Comparison of ENCODE assay signal across 1 cellular context in the genomic region with DNA sequence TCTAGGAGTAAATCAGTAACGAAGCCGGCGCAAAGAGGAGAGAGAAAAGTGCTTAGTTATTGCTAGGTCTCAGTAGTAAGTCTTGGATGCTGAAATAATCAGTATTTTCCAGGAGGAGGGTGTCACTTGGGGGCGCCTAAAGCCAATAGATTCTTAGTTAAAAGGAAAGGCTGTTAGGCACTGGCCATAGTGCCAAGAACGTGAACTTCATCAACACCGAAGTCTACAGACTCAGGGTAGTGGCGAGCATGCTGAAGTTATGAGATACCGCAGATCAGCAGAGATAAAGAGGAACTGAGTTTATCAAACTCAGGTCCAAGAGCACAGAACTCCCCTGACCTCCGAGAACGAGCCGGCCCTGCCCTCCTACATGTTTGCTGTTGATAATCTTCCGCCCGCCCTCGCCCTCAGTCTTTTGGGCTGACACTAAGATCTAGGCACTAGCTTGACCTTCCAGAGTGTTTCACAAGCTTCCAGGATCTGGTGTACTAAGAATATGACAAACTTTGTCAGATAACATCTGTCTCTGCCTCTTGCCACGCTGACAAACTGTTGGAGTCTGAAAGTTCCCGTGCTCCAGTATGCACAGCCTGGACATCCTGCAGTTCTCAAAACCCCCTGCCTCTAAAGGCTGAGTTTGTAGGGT.
TF ChIP-seq lines count a peak whose summit lies in the region.

No MANE protein-coding gene starts in this region.

TF ChIP-seq in HEK293, 187 proteins besides CTCF, POLR2A, EP300 and RAD21 (continued from another document):
- TF ChIP-seq, protein P1, sequence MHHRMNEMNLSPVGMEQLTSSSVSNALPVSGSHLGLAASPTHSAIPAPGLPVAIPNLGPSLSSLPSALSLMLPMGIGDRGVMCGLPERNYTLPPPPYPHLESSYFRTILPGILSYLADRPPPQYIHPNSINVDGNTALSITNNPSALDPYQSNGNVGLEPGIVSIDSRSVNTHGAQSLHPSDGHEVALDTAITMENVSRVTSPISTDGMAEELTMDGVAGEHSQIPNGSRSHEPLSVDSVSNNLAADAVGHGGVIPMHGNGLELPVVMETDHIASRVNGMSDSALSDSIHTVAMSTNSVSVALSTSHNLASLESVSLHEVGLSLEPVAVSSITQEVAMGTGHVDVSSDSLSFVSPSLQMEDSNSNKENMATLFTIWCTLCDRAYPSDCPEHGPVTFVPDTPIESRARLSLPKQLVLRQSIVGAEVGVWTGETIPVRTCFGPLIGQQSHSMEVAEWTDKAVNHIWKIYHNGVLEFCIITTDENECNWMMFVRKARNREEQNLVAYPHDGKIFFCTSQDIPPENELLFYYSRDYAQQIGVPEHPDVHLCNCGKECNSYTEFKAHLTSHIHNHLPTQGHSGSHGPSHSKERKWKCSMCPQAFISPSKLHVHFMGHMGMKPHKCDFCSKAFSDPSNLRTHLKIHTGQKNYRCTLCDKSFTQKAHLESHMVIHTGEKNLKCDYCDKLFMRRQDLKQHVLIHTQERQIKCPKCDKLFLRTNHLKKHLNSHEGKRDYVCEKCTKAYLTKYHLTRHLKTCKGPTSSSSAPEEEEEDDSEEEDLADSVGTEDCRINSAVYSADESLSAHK (tag by site-specific recombination; IDR thresholded peaks at IDR 0.05): no peak
